In the genomic region with DNA sequence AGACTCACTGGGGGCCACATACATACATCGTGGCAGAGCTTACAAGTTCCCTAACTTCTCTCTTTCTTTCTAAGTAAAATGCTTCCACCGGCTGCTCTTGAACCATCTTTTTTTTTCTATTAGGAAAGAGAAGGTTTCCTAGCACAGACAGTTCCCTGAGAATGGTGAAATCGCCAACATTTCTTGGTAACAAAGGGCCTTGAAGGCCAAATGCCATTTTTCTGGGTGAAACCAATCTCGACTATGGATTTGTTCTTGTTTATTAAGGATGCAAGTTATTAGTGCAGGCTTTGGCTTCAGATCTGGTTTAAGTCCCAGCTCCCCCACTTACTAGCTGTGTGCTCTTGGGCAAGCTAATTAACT, we compare ENCODE assay signal across 1 cellular context.
TF ChIP-seq lines count a peak whose summit lies in the region.

No MANE protein-coding gene starts in this region.

TF ChIP-seq in WTC11, 78 proteins besides CTCF, POLR2A, EP300 and RAD21 (continued from another document):
- TF ChIP-seq, protein P1, sequence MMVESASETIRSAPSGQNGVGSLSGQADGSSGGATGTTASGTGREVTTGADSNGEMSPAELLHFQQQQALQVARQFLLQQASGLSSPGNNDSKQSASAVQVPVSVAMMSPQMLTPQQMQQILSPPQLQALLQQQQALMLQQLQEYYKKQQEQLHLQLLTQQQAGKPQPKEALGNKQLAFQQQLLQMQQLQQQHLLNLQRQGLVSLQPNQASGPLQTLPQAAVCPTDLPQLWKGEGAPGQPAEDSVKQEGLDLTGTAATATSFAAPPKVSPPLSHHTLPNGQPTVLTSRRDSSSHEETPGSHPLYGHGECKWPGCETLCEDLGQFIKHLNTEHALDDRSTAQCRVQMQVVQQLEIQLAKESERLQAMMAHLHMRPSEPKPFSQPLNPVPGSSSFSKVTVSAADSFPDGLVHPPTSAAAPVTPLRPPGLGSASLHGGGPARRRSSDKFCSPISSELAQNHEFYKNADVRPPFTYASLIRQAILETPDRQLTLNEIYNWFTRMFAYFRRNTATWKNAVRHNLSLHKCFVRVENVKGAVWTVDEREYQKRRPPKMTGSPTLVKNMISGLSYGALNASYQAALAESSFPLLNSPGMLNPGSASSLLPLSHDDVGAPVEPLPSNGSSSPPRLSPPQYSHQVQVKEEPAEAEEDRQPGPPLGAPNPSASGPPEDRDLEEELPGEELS (CRISPR knock-in tag; IDR thresholded peaks at IDR 0.05) = no peak
- TF ChIP-seq, protein P2, sequence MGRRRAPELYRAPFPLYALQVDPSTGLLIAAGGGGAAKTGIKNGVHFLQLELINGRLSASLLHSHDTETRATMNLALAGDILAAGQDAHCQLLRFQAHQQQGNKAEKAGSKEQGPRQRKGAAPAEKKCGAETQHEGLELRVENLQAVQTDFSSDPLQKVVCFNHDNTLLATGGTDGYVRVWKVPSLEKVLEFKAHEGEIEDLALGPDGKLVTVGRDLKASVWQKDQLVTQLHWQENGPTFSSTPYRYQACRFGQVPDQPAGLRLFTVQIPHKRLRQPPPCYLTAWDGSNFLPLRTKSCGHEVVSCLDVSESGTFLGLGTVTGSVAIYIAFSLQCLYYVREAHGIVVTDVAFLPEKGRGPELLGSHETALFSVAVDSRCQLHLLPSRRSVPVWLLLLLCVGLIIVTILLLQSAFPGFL (CRISPR knock-in tag; IDR thresholded peaks at IDR 0.05; ENCODE audit: borderline replicate concordance) = no peak
- TF ChIP-seq MXD4 (CRISPR knock-in tag; IDR thresholded peaks at IDR 0.05; ENCODE audit: borderline replicate concordance) (no peak), ZNF138 (CRISPR knock-in tag; conservative IDR thresholded peaks at IDR 0.05) (no peak), ZNF416 (CRISPR knock-in tag; IDR thresholded peaks at IDR 0.05) (no peak)
- TF ChIP-seq, protein P3, sequence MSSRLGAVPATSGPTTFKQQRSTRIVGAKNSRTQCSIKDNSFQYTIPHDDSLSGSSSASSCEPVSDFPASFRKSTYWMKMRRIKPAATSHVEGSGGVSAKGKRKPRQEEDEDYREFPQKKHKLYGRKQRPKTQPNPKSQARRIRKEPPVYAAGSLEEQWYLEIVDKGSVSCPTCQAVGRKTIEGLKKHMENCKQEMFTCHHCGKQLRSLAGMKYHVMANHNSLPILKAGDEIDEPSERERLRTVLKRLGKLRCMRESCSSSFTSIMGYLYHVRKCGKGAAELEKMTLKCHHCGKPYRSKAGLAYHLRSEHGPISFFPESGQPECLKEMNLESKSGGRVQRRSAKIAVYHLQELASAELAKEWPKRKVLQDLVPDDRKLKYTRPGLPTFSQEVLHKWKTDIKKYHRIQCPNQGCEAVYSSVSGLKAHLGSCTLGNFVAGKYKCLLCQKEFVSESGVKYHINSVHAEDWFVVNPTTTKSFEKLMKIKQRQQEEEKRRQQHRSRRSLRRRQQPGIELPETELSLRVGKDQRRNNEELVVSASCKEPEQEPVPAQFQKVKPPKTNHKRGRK (CRISPR knock-in tag; IDR thresholded peaks at IDR 0.05; ENCODE audit: borderline replicate concordance) = no peak
- TF ChIP-seq, protein P4, sequence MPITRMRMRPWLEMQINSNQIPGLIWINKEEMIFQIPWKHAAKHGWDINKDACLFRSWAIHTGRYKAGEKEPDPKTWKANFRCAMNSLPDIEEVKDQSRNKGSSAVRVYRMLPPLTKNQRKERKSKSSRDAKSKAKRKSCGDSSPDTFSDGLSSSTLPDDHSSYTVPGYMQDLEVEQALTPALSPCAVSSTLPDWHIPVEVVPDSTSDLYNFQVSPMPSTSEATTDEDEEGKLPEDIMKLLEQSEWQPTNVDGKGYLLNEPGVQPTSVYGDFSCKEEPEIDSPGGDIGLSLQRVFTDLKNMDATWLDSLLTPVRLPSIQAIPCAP (CRISPR knock-in tag; IDR thresholded peaks at IDR 0.05) = no peak
- TF ChIP-seq, protein P5, sequence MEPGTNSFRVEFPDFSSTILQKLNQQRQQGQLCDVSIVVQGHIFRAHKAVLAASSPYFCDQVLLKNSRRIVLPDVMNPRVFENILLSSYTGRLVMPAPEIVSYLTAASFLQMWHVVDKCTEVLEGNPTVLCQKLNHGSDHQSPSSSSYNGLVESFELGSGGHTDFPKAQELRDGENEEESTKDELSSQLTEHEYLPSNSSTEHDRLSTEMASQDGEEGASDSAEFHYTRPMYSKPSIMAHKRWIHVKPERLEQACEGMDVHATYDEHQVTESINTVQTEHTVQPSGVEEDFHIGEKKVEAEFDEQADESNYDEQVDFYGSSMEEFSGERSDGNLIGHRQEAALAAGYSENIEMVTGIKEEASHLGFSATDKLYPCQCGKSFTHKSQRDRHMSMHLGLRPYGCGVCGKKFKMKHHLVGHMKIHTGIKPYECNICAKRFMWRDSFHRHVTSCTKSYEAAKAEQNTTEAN (CRISPR knock-in tag; IDR thresholded peaks at IDR 0.05) = no peak
- TF ChIP-seq, protein P6, sequence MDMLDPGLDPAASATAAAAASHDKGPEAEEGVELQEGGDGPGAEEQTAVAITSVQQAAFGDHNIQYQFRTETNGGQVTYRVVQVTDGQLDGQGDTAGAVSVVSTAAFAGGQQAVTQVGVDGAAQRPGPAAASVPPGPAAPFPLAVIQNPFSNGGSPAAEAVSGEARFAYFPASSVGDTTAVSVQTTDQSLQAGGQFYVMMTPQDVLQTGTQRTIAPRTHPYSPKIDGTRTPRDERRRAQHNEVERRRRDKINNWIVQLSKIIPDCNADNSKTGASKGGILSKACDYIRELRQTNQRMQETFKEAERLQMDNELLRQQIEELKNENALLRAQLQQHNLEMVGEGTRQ (CRISPR knock-in tag; IDR thresholded peaks at IDR 0.05) = no peak
